1 cellular context compared by ENCODE assay signal in genomic region chr21:46608672-46609111, GRCh38.
TF ChIP-seq lines count a peak whose summit lies in the region.

No MANE protein-coding gene starts in this region.

TF ChIP-seq in K562, 482 proteins besides CTCF, POLR2A, EP300 and RAD21:
- TF ChIP-seq SPI1 (IDR thresholded peaks at IDR 0.05; ENCODE audit: borderline replicate concordance, low read depth, low read length) = peak; percentile 70
- no peak for TF ChIP-seq ZNF133 (CRISPR knock-in tag; IDR thresholded peaks at IDR 0.05)
